In the genomic region with DNA sequence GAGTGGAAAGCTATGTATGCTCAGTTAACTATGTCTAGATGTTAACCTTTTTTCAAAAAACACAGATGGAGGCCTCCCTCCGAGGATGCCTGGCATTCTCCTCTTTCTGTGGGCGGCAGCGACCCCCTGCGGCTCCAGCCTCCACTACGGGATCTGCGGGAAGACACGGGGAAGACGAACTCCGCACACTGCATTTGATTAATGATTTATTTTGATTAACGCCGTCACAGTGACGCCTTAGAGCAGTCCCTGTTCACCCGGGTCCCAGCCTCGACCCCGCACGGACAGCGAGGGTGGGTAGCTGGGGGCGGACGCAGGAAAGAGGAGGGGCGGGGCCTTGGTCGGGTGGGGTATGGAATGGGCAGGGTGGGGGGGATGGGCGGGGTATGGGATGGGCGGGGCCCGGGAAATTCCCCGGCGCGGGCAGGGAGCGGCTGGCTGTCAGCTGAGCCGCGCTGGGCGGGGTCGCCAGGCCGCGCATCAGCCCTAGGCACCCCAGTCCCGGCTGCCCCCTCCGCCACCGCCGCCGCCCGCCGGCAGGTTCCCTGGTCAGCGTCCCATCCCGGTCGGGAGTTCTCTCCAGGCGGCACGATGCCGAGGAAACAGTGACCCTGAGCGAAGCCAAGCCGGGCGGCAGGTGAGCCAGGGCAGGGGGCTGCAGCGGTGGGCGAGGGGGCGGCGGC, we compare ENCODE assay signal across 8 cellular contexts. TPM values are rescaled to one million over a fixed set of nuclear protein-coding genes. Genes with fewer than 3 reads are reported as not detected.
A peak's percentile ranks its signal among the peaks of the same experiment; 100 is the strongest.
DNase-seq lines count a peak whose midpoint lies in the region; ATAC-seq and TF ChIP-seq lines count a peak whose summit lies in the region.

A gene (plus strand): TSS at position 498 of the 683 bp plus-strand sequence. CDS start 8,960 bp downstream, outside the sequence.

- H3K4me2 ChIP-seq in KMS-11 = peak within 1 kb of the TSS; percentile 95

- H3K27me3 Mint-ChIP-seq in glutamatergic neuron (ENCODE audit: unreplicated experiment) (peaks cover 3% of the 10 kb centered on the region), osteocyte (ENCODE audit: unreplicated experiment) (no peaks in the 10 kb centered on the region)

- H2AFZ ChIP-seq in KMS-11 (ENCODE audit: low read depth) = peak within 1 kb of the TSS; percentile 93

- TF ChIP-seq CTCF in KMS-11 (conservative IDR thresholded peaks at IDR 0.05; ENCODE audit: low read depth, low read length) = peak; percentile 81
- TF ChIP-seq CTCF in glutamatergic neuron (IDR thresholded peaks at IDR 0.05; ENCODE audit: partially characterized antibody, unreplicated experiment) = peak; percentile 40
- TF ChIP-seq CTCF in osteocyte (IDR thresholded peaks at IDR 0.05) = peak; percentile 66

- peaks cover 13% of the 10 kb centered on the region for H3K4me1 Mint-ChIP-seq in glutamatergic neuron (ENCODE audit: low read depth, unreplicated experiment)
- H3K4me1 Mint-ChIP-seq in osteocyte (ENCODE audit: unreplicated experiment) = peaks cover 37% of the 10 kb centered on the region

- WGBS in thymus = under 1% methylated on average over 54 of the region's 54 CpGs

- H3K27me3 ChIP-seq in KMS-11 (ENCODE audit: insufficient read depth, low read depth) (no peaks in the 10 kb centered on the region), thymus (ENCODE audit: control insufficient read depth, insufficient read depth) (no peaks in the 10 kb centered on the region)

- H3K9ac ChIP-seq in KMS-11 (peak within 1 kb of the TSS; percentile 41; the same call in 1 of the 2 replicates), SK-N-MC (ENCODE audit: insufficient read length) (no peak within 1 kb of the TSS)

- H3K27ac ChIP-seq in KMS-11 (peak within 1 kb of the TSS; percentile 53), SK-N-MC (no peak within 1 kb of the TSS), thymus (ENCODE audit: low read depth) (peak within 1 kb of the TSS; percentile 89)

- ATAC-seq in GM21717 (IDR thresholded peaks at IDR 0.05; ENCODE audit: unreplicated experiment) = peak; percentile 70
- ATAC-seq in activated naive CD4-positive, alpha-beta T cell treated with anti-CD3 and anti-CD28 coated beads, Interleukin-2, amount 50 U/mL, for 72 hours = peak; percentile 82 to 86

- H3K27ac Mint-ChIP-seq in activated naive CD4-positive, alpha-beta T cell treated with anti-CD3 and anti-CD28 coated beads, Interleukin-2, amount 50 U/mL, for 72 hours = peak within 1 kb of the TSS; percentile 86 to 88
- peak within 1 kb of the TSS; percentile 95 for H3K27ac Mint-ChIP-seq in glutamatergic neuron (ENCODE audit: unreplicated experiment)
- peak within 1 kb of the TSS; percentile 95 for H3K27ac Mint-ChIP-seq in osteocyte (ENCODE audit: unreplicated experiment)

- H3K4me3 Mint-ChIP-seq in glutamatergic neuron (ENCODE audit: unreplicated experiment) (peak within 1 kb of the TSS; percentile 93), osteocyte (ENCODE audit: unreplicated experiment) (peak within 1 kb of the TSS; percentile 86)

- H3K4me3 ChIP-seq in KMS-11 (IDR thresholded peaks at IDR 0.05; ENCODE audit: insufficient read depth, low read depth, low read length) = peak within 1 kb of the TSS; percentile 59
- H3K4me3 ChIP-seq in SK-N-MC = peak within 1 kb of the TSS; percentile 78
- H3K4me3 ChIP-seq in thymus (ENCODE audit: low read length) = peak within 1 kb of the TSS; percentile 63

- peaks cover 7 to 14% of the 10 kb centered on the region in 2 donors for H3K36me3 Mint-ChIP-seq in activated naive CD4-positive, alpha-beta T cell treated with anti-CD3 and anti-CD28 coated beads, Interleukin-2, amount 50 U/mL, for 72 hours
- H3K36me3 Mint-ChIP-seq in glutamatergic neuron (ENCODE audit: unreplicated experiment) (peaks cover 11% of the 10 kb centered on the region), osteocyte (ENCODE audit: unreplicated experiment) (peaks cover 12% of the 10 kb centered on the region)

- no peaks in the 10 kb centered on the region for H4K20me1 ChIP-seq in KMS-11 (ENCODE audit: insufficient read depth)

- DNase-seq in EL (peak; percentile 82), SK-N-MC (ENCODE audit: low read depth, low spot score) (no peak), glutamatergic neuron (peak; percentile 89), osteocyte (ENCODE audit: extremely low spot score, unreplicated experiment) (peak; percentile 93)
- peak; percentile 74 to 76 for DNase-seq in activated naive CD4-positive, alpha-beta T cell treated with anti-CD3 and anti-CD28 coated beads, Interleukin-2, amount 50 U/mL, for 72 hours (ENCODE audit: low spot score in 2 of 2)

- no peaks in the 10 kb centered on the region for H3K9me3 Mint-ChIP-seq in activated naive CD4-positive, alpha-beta T cell treated with anti-CD3 and anti-CD28 coated beads, Interleukin-2, amount 50 U/mL, for 72 hours
- H3K9me3 Mint-ChIP-seq in glutamatergic neuron (ENCODE audit: unreplicated experiment) (peaks cover 4% of the 10 kb centered on the region), osteocyte (ENCODE audit: unreplicated experiment) (no peaks in the 10 kb centered on the region)

- H3K79me2 ChIP-seq in KMS-11 (ENCODE audit: insufficient read depth, low read depth) = peaks cover 6% of the 10 kb centered on the region; the same call in 1 of the 2 replicates

- H3K36me3 ChIP-seq in KMS-11 (ENCODE audit: insufficient read depth) (no peaks in the 10 kb centered on the region), SK-N-MC (ENCODE audit: insufficient read depth, low read length) (no peaks in the 10 kb centered on the region), thymus (ENCODE audit: control insufficient read depth, insufficient read depth) (no peaks in the 10 kb centered on the region)

- H3K9me3 ChIP-seq in SK-N-MC (ENCODE audit: low read depth, low read length) = no peaks in the 10 kb centered on the region
- no peaks in the 10 kb centered on the region for H3K9me3 ChIP-seq in thymus (ENCODE audit: control insufficient read depth)

- peaks cover 28% of the 10 kb centered on the region for H3K4me1 ChIP-seq in KMS-11 (ENCODE audit: low read depth, poor library complexity, severe bottlenecking)
- H3K4me1 ChIP-seq in thymus (ENCODE audit: control insufficient read depth, insufficient read depth, low read length) = peaks cover 5% of the 10 kb centered on the region

RNA-seq across cellular contexts. Expression of the gene that starts here (rescaled TPM):
- 10 to 100 TPM; 47.8 to 66.5 TPM for total RNA-seq in activated naive CD4-positive, alpha-beta T cell treated with anti-CD3 and anti-CD28 coated beads, Interleukin-2, amount 50 U/mL, for 72 hours
- 90.6 TPM for total RNA-seq in glutamatergic neuron (ENCODE audit: unreplicated experiment)
- total RNA-seq in osteocyte = 107 and 116 TPM in 2 replicates
- 50.8 TPM for polyA plus RNA-seq in thymus
